In the genomic region with DNA sequence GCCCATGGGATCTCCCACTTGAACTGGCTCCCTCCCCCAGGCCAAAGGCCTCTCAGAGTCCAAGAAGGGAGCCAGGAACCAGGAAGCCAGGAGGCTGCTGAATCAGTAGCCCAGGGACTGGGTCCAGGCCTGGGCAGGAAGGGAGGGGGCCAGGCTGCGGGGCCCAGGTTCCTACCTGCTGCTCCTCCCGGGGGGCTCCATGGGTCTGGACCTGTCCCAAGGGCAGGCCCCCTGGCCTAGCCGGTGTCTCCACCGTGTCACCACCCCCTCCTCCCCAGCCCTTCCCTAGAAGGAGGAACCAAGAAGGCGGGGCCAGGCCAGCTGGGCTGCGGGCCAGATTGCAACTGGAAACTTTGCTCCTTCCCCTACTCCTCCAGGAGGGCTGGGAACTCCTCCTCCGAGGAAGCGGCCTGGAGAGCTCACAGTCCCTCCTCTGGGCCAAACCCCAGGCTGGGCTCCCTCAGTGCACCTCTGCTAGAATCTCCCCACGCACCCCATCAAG, we compare ENCODE assay signal across 8 cellular contexts. TPM values are rescaled to one million over a fixed set of nuclear protein-coding genes. Genes with fewer than 3 reads are reported as not detected.
DNase-seq lines count a peak whose midpoint lies in the region; ATAC-seq, FAIRE-seq and TF ChIP-seq lines count a peak whose summit lies in the region.

A gene (minus strand): TSS at position 264 of the 502 bp plus-strand sequence.

- H3K27ac ChIP-seq in right lobe of liver = peak within 1 kb of the TSS in 1 of 3 donors; percentile 16
- peak within 1 kb of the TSS; percentile 20 for H3K27ac ChIP-seq in thymus (ENCODE audit: low read depth)

- POLR2A ChIA-PET in activated CD8-positive, alpha-beta T cell treated with anti-CD3 and anti-CD28 coated beads for 36 hours (lab: Charles Lee) = no interaction called here

- H3K4me1 ChIP-seq in right lobe of liver (no peaks in the 10 kb centered on the region), thymus (ENCODE audit: control insufficient read depth, insufficient read depth, low read length) (no peaks in the 10 kb centered on the region)

- no peaks in the 10 kb centered on the region for H3K9me3 ChIP-seq in right lobe of liver
- no peaks in the 10 kb centered on the region for H3K9me3 ChIP-seq in thymus (ENCODE audit: control insufficient read depth)

- TF ChIP-seq POLR2A in right lobe of liver (IDR thresholded peaks at IDR 0.05) = no peak

- ATAC-seq in right lobe of liver (peak; percentile 65 to 77 (median 73)), GM21529 (IDR thresholded peaks at IDR 0.05; ENCODE audit: unreplicated experiment) (no peak)
- ATAC-seq in activated CD8-positive, alpha-beta T cell treated with anti-CD3 and anti-CD28 coated beads for 36 hours = no peak

- DNase-seq in NCI-H82 treated with DMSO at 0.1 percent for 48 hours (lab: John Stamatoyannopoulos, UW; ENCODE audit: unreplicated experiment) = peak; percentile 3
- peak; percentile 67 for DNase-seq in dermis blood vessel endothelial cell
- DNase-seq in right lobe of liver = peak; percentile 63 to 70 (median 64)
- DNase-seq in activated CD8-positive, alpha-beta T cell treated with anti-CD3 and anti-CD28 coated beads for 36 hours = no peak
- DNase-seq in NCI-H1092 treated with DMSO at 0.1 percent for 48 hours (lab: John Stamatoyannopoulos, UW) = no peak

- 20% methylated on average over 2 of the region's 9 CpGs for WGBS in right lobe of liver (ENCODE audit: insufficient coverage, low coverage, low lambda C conversion rate, missing lambda C conversion rate)
- 22% methylated on average over 9 of the region's 9 CpGs for WGBS in thymus

- H3K27me3 ChIP-seq in right lobe of liver = no peaks in the 10 kb centered on the region
- no peaks in the 10 kb centered on the region for H3K27me3 ChIP-seq in thymus (ENCODE audit: control insufficient read depth, insufficient read depth)

- no peaks in the 10 kb centered on the region for H3K36me3 Mint-ChIP-seq in activated CD8-positive, alpha-beta T cell treated with anti-CD3 and anti-CD28 coated beads for 36 hours (ENCODE audit: low read depth)

- H3K27ac Mint-ChIP-seq in activated CD8-positive, alpha-beta T cell treated with anti-CD3 and anti-CD28 coated beads for 36 hours = no peak within 1 kb of the TSS

- peak within 1 kb of the TSS in 2 of 3 donors; percentile 11 to 32 for H3K4me3 ChIP-seq in right lobe of liver
- H3K4me3 ChIP-seq in thymus (ENCODE audit: low read length) = no peak within 1 kb of the TSS

- H3K9me3 Mint-ChIP-seq in activated CD8-positive, alpha-beta T cell treated with anti-CD3 and anti-CD28 coated beads for 36 hours = no peaks in the 10 kb centered on the region

- no peak within 1 kb of the TSS for H3K4me3 Mint-ChIP-seq in activated CD8-positive, alpha-beta T cell treated with anti-CD3 and anti-CD28 coated beads for 36 hours

- peak; percentile 96 for FAIRE-seq in G401.6 (lab: Jason Lieb, UNC)

- CTCF ChIA-PET in activated CD8-positive, alpha-beta T cell treated with anti-CD3 and anti-CD28 coated beads for 36 hours (lab: Charles Lee) = interaction anchor here (1.0 to 6.6 kb wide), 3 partner anchors 8 to 200 kb away, joined by 3 to 49 read pairs (median 10); no protein-coding TSS in a partner anchor

- H3K4me1 Mint-ChIP-seq in activated CD8-positive, alpha-beta T cell treated with anti-CD3 and anti-CD28 coated beads for 36 hours (ENCODE audit: low read depth) = peaks cover 7% of the 10 kb centered on the region

- no peaks in the 10 kb centered on the region for H3K27me3 Mint-ChIP-seq in activated CD8-positive, alpha-beta T cell treated with anti-CD3 and anti-CD28 coated beads for 36 hours

- intact Hi-C loops in right lobe of liver (cut with DNase I) = no loop called here
- intact Hi-C loops in activated CD8-positive, alpha-beta T cell treated with anti-CD3 and anti-CD28 coated beads for 36 hours (cut with micrococcal nuclease) = no loop called here

- H3K36me3 ChIP-seq in right lobe of liver (no peaks in the 10 kb centered on the region), thymus (ENCODE audit: control insufficient read depth, insufficient read depth) (no peaks in the 10 kb centered on the region)

- TF ChIP-seq CTCF in right lobe of liver (IDR thresholded peaks at IDR 0.05) = no peak
- no peak for TF ChIP-seq CTCF in activated CD8-positive, alpha-beta T cell treated with anti-CD3 and anti-CD28 coated beads for 36 hours (IDR thresholded peaks at IDR 0.05)

RNA-seq across cellular contexts. Expression of the gene that starts here (rescaled TPM):
- total RNA-seq in dermis blood vessel endothelial cell = 1.8 and 3.9 TPM in 2 replicates
- total RNA-seq in right lobe of liver = 1 to 10 TPM; 1.9 to 2.8 (median 2.2) TPM
- 10.2 TPM for polyA plus RNA-seq in thymus
- under 1 TPM; 0.05 to 0.07 TPM for total RNA-seq in activated CD8-positive, alpha-beta T cell treated with anti-CD3 and anti-CD28 coated beads for 36 hours

Comparison
In these comparisons a context has a peak if more than half of its experiments do, and no peak if none do; other contexts are left out.
1. DNase-seq: peak in NCI-H82 treated with DMSO at 0.1 percent for 48 hours (single experiment), dermis blood vessel endothelial cell (single experiment) and right lobe of liver (3 of 3); none in activated CD8-positive, alpha-beta T cell treated with anti-CD3 and anti-CD28 coated beads for 36 hours (single experiment) and NCI-H1092 treated with DMSO at 0.1 percent for 48 hours (single experiment).
2. ATAC-seq: peak in right lobe of liver (4 of 4); none in activated CD8-positive, alpha-beta T cell treated with anti-CD3 and anti-CD28 coated beads for 36 hours (single experiment) and GM21529 (single experiment).